ENCODE assay signal across 1 cellular context in genomic region chr2:235723811-235724465, GRCh38.
TF ChIP-seq lines count a peak whose summit lies in the region.

No MANE protein-coding gene starts in this region.

TF ChIP-seq in GM23338, 12 proteins besides CTCF, POLR2A, EP300 and RAD21 (continued from another document):
- TF ChIP-seq ETS1 (IDR thresholded peaks at IDR 0.05) (no peak), ZNF331 (CRISPR knock-in tag; IDR thresholded peaks at IDR 0.05; ENCODE audit: low read depth) (no peak), POLR2AphosphoS5 (IDR thresholded peaks at IDR 0.05; ENCODE audit: low read depth) (no peak), ZNF462 (CRISPR knock-in tag; IDR thresholded peaks at IDR 0.05) (no peak), CREB1 (CRISPR knock-in tag; IDR thresholded peaks at IDR 0.05; ENCODE audit: low read depth) (no peak)
